ENCODE assay signal across 18 cellular contexts in the genomic region with DNA sequence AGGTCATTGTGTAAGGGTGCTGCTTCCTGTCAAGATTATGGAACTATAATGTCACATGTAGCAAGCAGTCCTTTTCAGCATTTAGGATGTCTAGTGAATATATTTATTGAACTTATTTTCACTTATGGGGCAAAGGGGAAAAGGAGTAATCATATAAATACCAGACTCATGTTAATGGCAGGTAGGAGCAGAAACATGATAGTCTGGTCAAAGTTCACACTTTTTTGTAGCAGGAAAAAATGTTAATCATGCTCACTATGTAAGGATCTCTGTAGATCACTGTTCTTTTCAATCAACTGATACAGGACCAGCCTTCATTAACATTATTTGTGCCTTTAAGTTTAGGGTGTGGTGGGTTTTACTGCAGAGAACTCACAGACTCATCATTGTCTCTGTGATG.
"Had no signal": no experiment of that assay in that cellular context is flagged by ENCODE, and none has a peak within 500 bp of the region (broad histone marks: within the 10 kb centered on the region; RNA-seq: fewer than 3 reads in every experiment).

No MANE protein-coding gene starts in this region.

- H3K27ac Mint-ChIP-seq: memory B cell; natural killer cell treated with Interleukin-12 subunit alpha and Interleukin-12 subunit beta and Interleukin-15 and Interleukin-18, amount 100 ng/mL, for 72 hours; neural progenitor cell had no signal

- H3K36me3 ChIP-seq: neural progenitor cell, prostate gland, right atrium auricular region, sigmoid colon, thyroid gland, vagina had no signal

- DNase-seq: dorsolateral prefrontal cortex; effector CD4-positive, alpha-beta T cell; naive B cell; sigmoid colon; spleen; stimulated activated CD4-positive, alpha-beta T cell treated with anti-CD3 and anti-CD28 coated beads, Interleukin-4, amount 100 ng/mL, for 4 hours; stimulated activated naive CD4-positive, alpha-beta T cell; stimulated activated naive CD8-positive, alpha-beta T cell treated with anti-CD3 and anti-CD28 coated beads, Interleukin-15, amount 100 ng/mL, for 72 hours; thyroid gland; trophoblast cell had no signal

- H3K4me3 Mint-ChIP-seq: memory B cell; naive B cell; natural killer cell treated with Interleukin-12 subunit alpha and Interleukin-12 subunit beta and Interleukin-15 and Interleukin-18, amount 100 ng/mL, for 72 hours; neural progenitor cell; stimulated activated naive CD8-positive, alpha-beta T cell treated with anti-CD3 and anti-CD28 coated beads, Interleukin-15, amount 100 ng/mL, for 72 hours had no signal

- H3K4me1 ChIP-seq: neural progenitor cell, prostate gland, right atrium auricular region, thyroid gland had no signal

- H3K9me3 Mint-ChIP-seq: memory B cell; naive B cell; natural killer cell treated with Interleukin-12 subunit alpha and Interleukin-12 subunit beta and Interleukin-15 and Interleukin-18, amount 100 ng/mL, for 72 hours; neural progenitor cell; stimulated activated naive CD8-positive, alpha-beta T cell treated with anti-CD3 and anti-CD28 coated beads, Interleukin-15, amount 100 ng/mL, for 72 hours had no signal

- H3K4me3 ChIP-seq: dorsolateral prefrontal cortex, lung, neural progenitor cell, prostate gland, right atrium auricular region, sigmoid colon, spleen, thyroid gland, vagina had no signal

- H3K27me3 Mint-ChIP-seq: memory B cell; naive B cell; natural killer cell treated with Interleukin-12 subunit alpha and Interleukin-12 subunit beta and Interleukin-15 and Interleukin-18, amount 100 ng/mL, for 72 hours; stimulated activated naive CD8-positive, alpha-beta T cell treated with anti-CD3 and anti-CD28 coated beads, Interleukin-15, amount 100 ng/mL, for 72 hours had no signal

- H3K27me3 ChIP-seq: dorsolateral prefrontal cortex, neural progenitor cell, right atrium auricular region, sigmoid colon, spleen, thyroid gland, vagina had no signal

- ATAC-seq: left lobe of liver; natural killer cell treated with Interleukin-12 subunit alpha and Interleukin-12 subunit beta and Interleukin-15 and Interleukin-18, amount 100 ng/mL, for 72 hours; stimulated activated naive CD8-positive, alpha-beta T cell treated with anti-CD3 and anti-CD28 coated beads, Interleukin-15, amount 100 ng/mL, for 72 hours had no signal

- H3K9me3 ChIP-seq: prostate gland, right atrium auricular region, sigmoid colon, spleen, thyroid gland, vagina had no signal

- H3K27ac ChIP-seq: dorsolateral prefrontal cortex, neural progenitor cell, prostate gland, right atrium auricular region, sigmoid colon, spleen, thyroid gland, vagina had no signal

- H3K9ac ChIP-seq: neural progenitor cell had no signal
